Comparison of ENCODE assay signal across 30 cellular contexts in genomic region chr6:33670086-33670660, GRCh38. TPM values are rescaled to one million over a fixed set of nuclear protein-coding genes. Genes with fewer than 3 reads are reported as not detected.
DNase-seq lines count a peak whose midpoint lies in the region; ATAC-seq, FAIRE-seq and TF ChIP-seq lines count a peak whose summit lies in the region.
"Had no signal": no experiment of that assay in that cellular context is flagged by ENCODE, and none has a peak within 500 bp of the region (broad histone marks: within the 10 kb centered on the region; RNA-seq: fewer than 3 reads in every experiment).

No MANE protein-coding gene starts in this region.

- TF ChIP-seq RAD21 in IMR-90 (IDR thresholded peaks at IDR 0.05; ENCODE audit: low read length), result no peak

- H3K9me3 ChIP-seq in IMR-90 (ENCODE audit: control insufficient read depth, insufficient read depth, low read length) (no peaks in the 10 kb centered on the region), endothelial cell of umbilical vein (replicated peaks; ENCODE audit: control insufficient read depth, insufficient read depth, low read length) (no peaks in the 10 kb centered on the region), body of pancreas (no peaks in the 10 kb centered on the region), gastroesophageal sphincter (no peaks in the 10 kb centered on the region)
- H3K9me3 ChIP-seq: A549; BLaER1 treated with 17β-estradiol and CSF1 and Interleukin-3, amounts not matched to agents 10 nM and 100 nM; HAP-1 had no signal

- ATAC-seq in IMR-90 (ENCODE audit: low read depth) (no peak), body of pancreas (no peak), gastroesophageal sphincter (no peak)
- ATAC-seq in stimulated activated memory B cell treated with anti-CD40 and anti-IgM and Interleukin-4, amounts not matched to agents 10 μg/mL and 1 μg/mL and 100 μg/mL, for 72 hours, result no peak
- ATAC-seq: A549 had no signal

- WGBS in IMR-90 (ENCODE audit: extremely low coverage in 2 of 2, insufficient read length in 1 of 2), 2 experiments, result 89% methylated on average over 9 of the region's 21 CpGs; no CpG with 5 or more reads in 1 of the 2 experiments
- 81 to 90% methylated on average over 11 to 21 of the region's 21 CpGs for WGBS in body of pancreas, 2 donors
- WGBS in gastroesophageal sphincter (ENCODE audit: low coverage in 1 of 2), 2 donors, result 83 to 92% methylated on average over 4 to 11 of the region's 21 CpGs

- CTCF ChIA-PET in IMR-90 (lab: Yijun Ruan, JAX) (no interaction called here), endothelial cell of umbilical vein (lab: Charles Lee) (interaction anchor here (0.8 to 5.2 kb wide), 4 partner anchors 30 to 85 kb away, joined by 3 to 55 read pairs (median 10); no protein-coding TSS in a partner anchor)

- no peak overlapping the region for H3K4ac ChIP-seq in IMR-90 (ENCODE audit: low read depth, low read length)

- H4K5ac ChIP-seq in IMR-90 (ENCODE audit: low read depth, low read length), result no peak overlapping the region

- no peak overlapping the region for H2BK5ac ChIP-seq in IMR-90 (ENCODE audit: low read depth, low read length, poor library complexity, severe bottlenecking)

- no peak overlapping the region for H3K4me3 Mint-ChIP-seq in stimulated activated memory B cell treated with anti-CD40 and anti-IgM and Interleukin-4, amounts not matched to agents 10 μg/mL and 1 μg/mL and 100 μg/mL, for 72 hours
- H3K4me3 Mint-ChIP-seq: CD4-positive, alpha-beta memory T cell had no signal

- H4K8ac ChIP-seq in IMR-90 (ENCODE audit: low read depth in 2 of 2, low read length in 2 of 2), result no peak overlapping the region

- H3K9me1 ChIP-seq in IMR-90 (ENCODE audit: insufficient read depth, low read length) (peaks cover 6% of the 10 kb centered on the region; the same call in 1 of the 2 replicates), endothelial cell of umbilical vein (replicated peaks; ENCODE audit: control insufficient read depth, extremely low read depth, insufficient read depth, low read length) (no peaks in the 10 kb centered on the region)

- BruUV-seq in IMR-90 (replicated peaks; lab: Mats Ljungman, UMichigan), result no TSS peak
- BruUV-seq in endothelial cell of umbilical vein (replicated peaks; lab: Mats Ljungman, UMichigan), result TSS peak; percentile 47

- no peaks in the 10 kb centered on the region for H3K9me3 Mint-ChIP-seq in stimulated activated memory B cell treated with anti-CD40 and anti-IgM and Interleukin-4, amounts not matched to agents 10 μg/mL and 1 μg/mL and 100 μg/mL, for 72 hours
- H3K9me3 Mint-ChIP-seq: CD4-positive, alpha-beta memory T cell; IgD-negative memory B cell had no signal

- DNase-seq in G401 (ENCODE audit: low spot score) (peak; percentile 87), IMR-90 (no peak), endothelial cell of umbilical vein (ENCODE audit: low read depth, low spot score) (no peak), D341Med (ENCODE audit: low spot score) (no peak), body of pancreas (no peak)
- DNase-seq: AML-193, COR-L47, DMS 273 treated with DMSO at 0.1 percent for 48 hours, DMS79, EL, GF-D8, GOT3, MM.1S, NCI-H1048, NCI-H1417, NCI-H1694 treated with DMSO at 0.1 percent for 48 hours, NCI-H2081, NCI-H2227 treated with DMSO at 0.1 percent for 48 hours, NCI-H526 treated with DMSO at 0.1 percent for 48 hours, RPMI8226, SHP77 treated with DMSO at 0.1 percent for 48 hours had no signal

- no peak overlapping the region for H2BK120ac ChIP-seq in IMR-90 (ENCODE audit: low read depth, low read length)

- H3K4me1 ChIP-seq in IMR-90 (ENCODE audit: control insufficient read depth, insufficient read depth, low read length), result peaks cover 9% of the 10 kb centered on the region
- H3K4me1 ChIP-seq in endothelial cell of umbilical vein (ENCODE audit: control insufficient read depth, extremely low read depth, insufficient read depth, low read length), result peaks cover 9% of the 10 kb centered on the region
- no peaks in the 10 kb centered on the region for H3K4me1 ChIP-seq in body of pancreas
- H3K4me1 ChIP-seq in gastroesophageal sphincter, result peaks cover 0 to 8% (median 0%) of the 10 kb centered on the region in 3 donors
- H3K4me1 ChIP-seq: HAP-1 had no signal

- H2AFZ ChIP-seq in IMR-90 (replicated peaks; ENCODE audit: low read length, poor library complexity), result no peak overlapping the region
- H2AFZ ChIP-seq in endothelial cell of umbilical vein (ENCODE audit: low read depth, low read length), result no peak overlapping the region

- H3K4me1 Mint-ChIP-seq in stimulated activated memory B cell treated with anti-CD40 and anti-IgM and Interleukin-4, amounts not matched to agents 10 μg/mL and 1 μg/mL and 100 μg/mL, for 72 hours, result peaks cover 26% of the 10 kb centered on the region

- TF ChIP-seq CTCF in IMR-90 (conservative IDR thresholded peaks at IDR 0.05; ENCODE audit: low read depth, low read length) (no peak), endothelial cell of umbilical vein (IDR thresholded peaks at IDR 0.05; ENCODE audit: extremely low read depth in 1 of 2, insufficient read depth in 1 of 2, low read depth in 1 of 2, low read length in 2 of 2) (no peak), body of pancreas (IDR thresholded peaks at IDR 0.05) (no peak), gastroesophageal sphincter (IDR thresholded peaks at IDR 0.05) (no peak)

- H3K56ac ChIP-seq in IMR-90 (ENCODE audit: extremely low read depth, insufficient read depth, low read length), result no peak overlapping the region

- H3K27ac Mint-ChIP-seq in stimulated activated memory B cell treated with anti-CD40 and anti-IgM and Interleukin-4, amounts not matched to agents 10 μg/mL and 1 μg/mL and 100 μg/mL, for 72 hours, result peak overlapping the region; percentile 21

- H3K27me3 ChIP-seq in IMR-90 (ENCODE audit: control insufficient read depth, insufficient read depth, low read length) (no peaks in the 10 kb centered on the region; the same call in 1 of the 2 replicates), endothelial cell of umbilical vein (ENCODE audit: control insufficient read depth in 2 of 2, insufficient read depth in 2 of 2, low read length in 2 of 2) (no peaks in the 10 kb centered on the region), body of pancreas (no peaks in the 10 kb centered on the region), gastroesophageal sphincter (peaks cover 32% of the 10 kb centered on the region)
- H3K27me3 ChIP-seq: BLaER1 treated with 17β-estradiol and CSF1 and Interleukin-3, amounts not matched to agents 10 nM and 100 nM had no signal

- no peak overlapping the region for H3K27ac ChIP-seq in IMR-90 (ENCODE audit: insufficient read depth, low read length)
- no peak overlapping the region for H3K27ac ChIP-seq in endothelial cell of umbilical vein (ENCODE audit: insufficient read depth, low read depth, low read length)
- no peak overlapping the region for H3K27ac ChIP-seq in body of pancreas
- H3K27ac ChIP-seq in gastroesophageal sphincter, result no peak overlapping the region
- H3K27ac ChIP-seq: BLaER1 treated with 17β-estradiol and CSF1 and Interleukin-3, amounts not matched to agents 10 nM and 100 nM; KMS-11 had no signal

- dilution Hi-C loops in IMR-90 (cut with HindIII; ENCODE audit: low sequenced_read_pairs, unreplicated experiment) (no loop called here), endothelial cell of umbilical vein (cut with MboI; ENCODE audit: extremely low pct_ligation_motif_present, low sequenced_read_pairs) (no loop called here)

- intact Hi-C loops in IMR-90 (cut with micrococcal nuclease) (loop anchor here (10.0 kb wide), 1 partner anchor 215 kb away; the partner anchor contains the start of gene ZBTB9), endothelial cell of umbilical vein (cut with micrococcal nuclease) (loop anchor here (5.0 kb wide), 2 partner anchors 33 to 48 kb away; partner anchors contain the start of gene ITPR3), body of pancreas (cut with DNase I) (no loop called here)

- peaks cover 65% of the 10 kb centered on the region for H3K36me3 Mint-ChIP-seq in stimulated activated memory B cell treated with anti-CD40 and anti-IgM and Interleukin-4, amounts not matched to agents 10 μg/mL and 1 μg/mL and 100 μg/mL, for 72 hours

- no peaks in the 10 kb centered on the region for H3K36me3 ChIP-seq in IMR-90 (ENCODE audit: control insufficient read depth, insufficient read depth, low read length)
- peaks cover 4 to 20% of the 10 kb centered on the region in 2 experiments for H3K36me3 ChIP-seq in endothelial cell of umbilical vein (ENCODE audit: control insufficient read depth in 2 of 2, extremely low read depth in 1 of 2, insufficient read depth in 2 of 2, low read length in 2 of 2)
- H3K36me3 ChIP-seq in body of pancreas (replicated peaks in 1 of 2; ENCODE audit: insufficient read depth in 1 of 2, low read depth in 2 of 2), result peaks cover 5 to 9% of the 10 kb centered on the region in 2 donors
- peaks cover 0 to 82% of the 10 kb centered on the region in 2 donors for H3K36me3 ChIP-seq in gastroesophageal sphincter

- H3K79me2 ChIP-seq in endothelial cell of umbilical vein (ENCODE audit: control insufficient read depth, insufficient read depth, low read length), result no peaks in the 10 kb centered on the region

- no peaks in the 10 kb centered on the region for H3K27me3 Mint-ChIP-seq in stimulated activated memory B cell treated with anti-CD40 and anti-IgM and Interleukin-4, amounts not matched to agents 10 μg/mL and 1 μg/mL and 100 μg/mL, for 72 hours
- H3K27me3 Mint-ChIP-seq: CD4-positive, alpha-beta memory T cell; IgD-negative memory B cell had no signal

- H3K4me3 ChIP-seq in IMR-90 (ENCODE audit: insufficient read depth, low read depth, low read length) (no peak overlapping the region), endothelial cell of umbilical vein (replicated peaks in 1 of 3; ENCODE audit: insufficient read depth in 1 of 3, low read depth in 1 of 3, low read length in 3 of 3) (no peak overlapping the region), body of pancreas (no peak overlapping the region), gastroesophageal sphincter (no peak overlapping the region)
- H3K4me3 ChIP-seq: A549; BLaER1 treated with 17β-estradiol and CSF1 and Interleukin-3, amounts not matched to agents 10 nM and 100 nM; HAP-1 had no signal

- H2AK9ac ChIP-seq in IMR-90 (replicated peaks; ENCODE audit: low read depth, low read length, poor library complexity), result peak overlapping the region; percentile 55

- H3K9ac ChIP-seq in IMR-90 (ENCODE audit: low read depth, low read length) (no peak overlapping the region), endothelial cell of umbilical vein (replicated peaks; ENCODE audit: extremely low read depth, insufficient read depth, low read length) (no peak overlapping the region)
- H3K9ac ChIP-seq: BLaER1 treated with 17β-estradiol and CSF1 and Interleukin-3, amounts not matched to agents 10 nM and 100 nM; KMS-11 had no signal

- no peak overlapping the region for H2BK20ac ChIP-seq in IMR-90 (ENCODE audit: low read depth, low read length)

- H2BK15ac ChIP-seq in IMR-90 (ENCODE audit: low read depth, low read length), result no peak overlapping the region

- TF ChIP-seq EP300 in gastroesophageal sphincter (IDR thresholded peaks at IDR 0.05), result no peak

- in situ Hi-C loops in G401 (cut with HindIII; ENCODE audit: low sequenced_read_pairs), result no loop called here
- in situ Hi-C loops in IMR-90 (cut with MboI; ENCODE audit: low sequenced_read_pairs), result no loop called here

- no peaks in the 10 kb centered on the region for H3K79me1 ChIP-seq in IMR-90 (ENCODE audit: low read depth in 1 of 2, low read length in 2 of 2)

- H3K14ac ChIP-seq in IMR-90 (replicated peaks; ENCODE audit: low read depth, low read length), result no peak overlapping the region

- no peak overlapping the region for H3K18ac ChIP-seq in IMR-90 (ENCODE audit: low read depth, low read length)

- H4K20me1 ChIP-seq in IMR-90 (ENCODE audit: insufficient read depth, low read length), result no peaks in the 10 kb centered on the region
- H4K20me1 ChIP-seq in endothelial cell of umbilical vein (replicated peaks; ENCODE audit: control insufficient read depth, extremely low read depth, insufficient read depth, low read length), result no peaks in the 10 kb centered on the region

- no peak overlapping the region for H4K91ac ChIP-seq in IMR-90 (ENCODE audit: insufficient read depth, low read depth, low read length)

- TF ChIP-seq POLR2A in IMR-90 (IDR thresholded peaks at IDR 0.05; ENCODE audit: low read depth, low read length) (no peak), endothelial cell of umbilical vein (IDR thresholded peaks at IDR 0.05; ENCODE audit: low read depth, low read length) (no peak), body of pancreas (IDR thresholded peaks at IDR 0.05) (no peak), gastroesophageal sphincter (IDR thresholded peaks at IDR 0.05) (no peak)

- no peak for FAIRE-seq in endothelial cell of umbilical vein (lab: Jason Lieb, UNC)
- FAIRE-seq: A549, GM12892 had no signal

- H3K23ac ChIP-seq in IMR-90 (ENCODE audit: low read depth, low read length), result no peak overlapping the region

- H2AK5ac ChIP-seq in IMR-90 (ENCODE audit: low read depth, low read length), result no peak overlapping the region

- POLR2A ChIA-PET in IMR-90 (lab: Charles Lee; ENCODE audit: unreplicated experiment), result no interaction called here
- POLR2A ChIA-PET in endothelial cell of umbilical vein (lab: Charles Lee), result no interaction called here

- H3K4me2 ChIP-seq in IMR-90 (ENCODE audit: low read depth, low read length), result no peak overlapping the region
- H3K4me2 ChIP-seq in endothelial cell of umbilical vein (ENCODE audit: insufficient read depth, low read length), result no peak overlapping the region
- H3K4me2 ChIP-seq: A549; BLaER1 treated with 17β-estradiol and CSF1 and Interleukin-3, amounts not matched to agents 10 nM and 100 nM; KMS-11 had no signal

RNA-seq across cellular contexts. Expression of gene UQCC2, which starts 41.3 kb away (rescaled TPM):
- 24.9 and 51.4 TPM in 2 replicates for total RNA-seq in G401 (2014; rRNA removed; shearing (Covaris generic))
- 13.8 and 23.1 TPM in 2 replicates for total RNA-seq in IMR-90 (2012; rRNA removed)
- 34.5 and 44.5 TPM in 2 replicates for polyA plus RNA-seq in IMR-90 (2012; rRNA removed)
- 28.0 and 38.5 TPM in 2 replicates for polyA plus RNA-seq in IMR-90 (2012; cell fraction: cytosol; rRNA removed)
- 18.4 and 25.0 TPM in 2 replicates for polyA plus RNA-seq in IMR-90 (2012; cell fraction: nucleus; rRNA removed; ENCODE audit: low replicate concordance)
- total RNA-seq in endothelial cell of umbilical vein, result 91.5 and 95.3 TPM in 2 replicates
- 46.3 and 52.1 TPM in 2 replicates for polyA plus RNA-seq in endothelial cell of umbilical vein
- polyA plus RNA-seq in endothelial cell of umbilical vein (2011; cell fraction: cytosol; rRNA removed), result 52.0 and 53.8 TPM in 2 replicates
- polyA plus RNA-seq in endothelial cell of umbilical vein (2011; cell fraction: nucleus; rRNA removed), result 30.2 and 30.6 TPM in 2 replicates
- polyA plus RNA-seq in endothelial cell of umbilical vein (2012), result 115 and 117 TPM in 2 replicates
- 17.2 and 25.5 TPM in 2 replicates for polyA minus RNA-seq in endothelial cell of umbilical vein
- polyA minus RNA-seq in endothelial cell of umbilical vein (2011; cell fraction: cytosol; rRNA and poly(A)+ RNA removed), result 35.3 TPM
- 6.7 and 8.2 TPM in 2 replicates for polyA minus RNA-seq in endothelial cell of umbilical vein (2011; cell fraction: nucleus; rRNA and poly(A)+ RNA removed)
- 10 to 100 TPM in 1 of 2 donors, 1 to 10 TPM in 1; 4.0 to 17.6 TPM for total RNA-seq in body of pancreas
- 10 to 100 TPM; 14.5 to 25.3 (median 17.7) TPM for total RNA-seq in gastroesophageal sphincter

RNA-seq across cellular contexts. Expression of gene ITPR3, which starts 49.1 kb away (rescaled TPM):
- 66.0 and 67.9 TPM in 2 replicates for total RNA-seq in G401 (2014; rRNA removed; shearing (Covaris generic))
- total RNA-seq in IMR-90 (2012; rRNA removed) (1.6 and 1.7 TPM in 2 replicates), endothelial cell of umbilical vein (40.5 and 52.2 TPM in 2 replicates), body of pancreas (10 to 100 TPM; 17.5 to 25.9 TPM), gastroesophageal sphincter (10 to 100 TPM; 11.8 to 25.0 (median 19.6) TPM)
- polyA plus RNA-seq in IMR-90 (2012; rRNA removed) (3.7 and 4.1 TPM in 2 replicates), endothelial cell of umbilical vein (28.8 and 31.9 TPM in 2 replicates)
- polyA plus RNA-seq in IMR-90 (2012; cell fraction: cytosol; rRNA removed), result 1.3 and 3.6 TPM in 2 replicates
- 20.9 and 27.8 TPM in 2 replicates for polyA plus RNA-seq in IMR-90 (2012; cell fraction: nucleus; rRNA removed; ENCODE audit: low replicate concordance)
- polyA plus RNA-seq in endothelial cell of umbilical vein (2011; cell fraction: cytosol; rRNA removed), result 21.2 and 23.9 TPM in 2 replicates
- 168 and 176 TPM in 2 replicates for polyA plus RNA-seq in endothelial cell of umbilical vein (2011; cell fraction: nucleus; rRNA removed)
- polyA plus RNA-seq in endothelial cell of umbilical vein (2012), result 31.8 and 34.2 TPM in 2 replicates
- 46.8 and 51.3 TPM in 2 replicates for polyA minus RNA-seq in endothelial cell of umbilical vein
- 53.1 TPM for polyA minus RNA-seq in endothelial cell of umbilical vein (2011; cell fraction: cytosol; rRNA and poly(A)+ RNA removed)
- polyA minus RNA-seq in endothelial cell of umbilical vein (2011; cell fraction: nucleus; rRNA and poly(A)+ RNA removed), result 40.9 and 48.2 TPM in 2 replicates
